ENCODE assay signal across 1 cellular context in the genomic region with DNA sequence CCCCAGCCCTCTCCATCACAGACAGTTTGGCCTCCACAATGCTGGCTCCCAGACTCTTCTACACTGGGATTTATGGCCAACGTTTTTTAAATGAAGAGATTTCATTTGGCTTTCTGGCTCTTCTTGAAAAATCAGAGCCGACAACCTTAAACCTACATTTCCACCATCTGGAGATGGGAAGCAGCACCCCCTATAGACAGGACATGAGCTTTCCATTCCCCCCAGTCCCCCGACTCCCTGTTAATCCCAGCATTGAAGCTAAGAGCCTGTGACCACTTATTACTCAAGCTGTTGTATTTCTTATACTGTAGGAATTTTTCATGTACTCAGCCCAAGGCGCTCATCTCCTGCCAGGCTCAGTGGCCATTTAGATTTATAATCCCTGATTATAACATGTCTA.
TF ChIP-seq lines count a peak whose summit lies in the region.

No MANE protein-coding gene starts in this region.

TF ChIP-seq in H1, 55 proteins besides CTCF, POLR2A, EP300 and RAD21:
- TF ChIP-seq TAF1 (IDR thresholded peaks at IDR 0.05; ENCODE audit: low read depth, low read length) (no peak), GTF2F1 (IDR thresholded peaks at IDR 0.05; ENCODE audit: borderline replicate concordance, low read depth, low read length) (no peak), CHD1 (IDR thresholded peaks at IDR 0.05; ENCODE audit: low read depth, low read length) (no peak), CHD7 (IDR thresholded peaks at IDR 0.05; ENCODE audit: insufficient replicate concordance, low read length) (no peak), EZH2 (IDR thresholded peaks at IDR 0.05; ENCODE audit: low read depth, low read length, severe bottlenecking) (no peak), SP1 (IDR thresholded peaks at IDR 0.05; ENCODE audit: low read depth, low read length) (no peak), SP4 (IDR thresholded peaks at IDR 0.05; ENCODE audit: low read length) (no peak), SIRT6 (IDR thresholded peaks at IDR 0.05; ENCODE audit: low read length) (no peak), RBBP5 (IDR thresholded peaks at IDR 0.05; ENCODE audit: borderline replicate concordance, low read depth, low read length) (no peak), HDAC6 (IDR thresholded peaks at IDR 0.05; ENCODE audit: low read depth, low read length) (no peak), JUND (IDR thresholded peaks at IDR 0.05; ENCODE audit: low read length) (no peak), ZNF274 (IDR thresholded peaks at IDR 0.05; ENCODE audit: borderline replicate concordance, extremely low read depth, low read length) (no peak)
